Comparison of ENCODE assay signal across 15 cellular contexts in genomic region chrX:72182924-72183323, GRCh38. TPM values are rescaled to one million over a fixed set of nuclear protein-coding genes. Genes with fewer than 3 reads are reported as not detected.
DNase-seq lines count a peak whose midpoint lies in the region; ATAC-seq and TF ChIP-seq lines count a peak whose summit lies in the region.
"Had no signal": no experiment of that assay in that cellular context is flagged by ENCODE, and none has a peak within 500 bp of the region (broad histone marks: within the 10 kb centered on the region; RNA-seq: fewer than 3 reads in every experiment).

No MANE protein-coding gene starts in this region.

- peaks cover 7% of the 10 kb centered on the region for H3F3A ChIP-seq in neural progenitor cell (ENCODE audit: low read depth)

- H3K4me3 ChIP-seq in Caco-2 (ENCODE audit: low read depth, low read length) (peak overlapping the region; percentile 64), Karpas-422 (ENCODE audit: low read length) (peak overlapping the region; percentile 69; the same call in 1 of the 2 replicates), duodenal mucosa (ENCODE audit: low read depth in 1 of 2, low read length in 2 of 2) (peak overlapping the region; percentile 91 to 92), neural progenitor cell (peak overlapping the region; percentile 90)
- H3K4me3 ChIP-seq in naive thymus-derived CD4-positive, alpha-beta T cell (ENCODE audit: low read length) = no peak overlapping the region

- intact Hi-C loops in Caco-2 (cut with micrococcal nuclease; ENCODE audit: unreplicated experiment) = no loop called here
- intact Hi-C loops in naive thymus-derived CD4-positive, alpha-beta T cell (cut with micrococcal nuclease) = loop anchor here (5.0 to 10.0 kb wide), 4 partner anchors 51 to 92 kb away; partner anchors contain the start of genes ERCC6L (in 1 of the 2), RPS4X (in 1 of the 2) and RTL5 (in 1 of the 2)

- H3K4me1 ChIP-seq in Caco-2 = no peaks in the 10 kb centered on the region
- peaks cover 20% of the 10 kb centered on the region for H3K4me1 ChIP-seq in Karpas-422 (ENCODE audit: low read length)
- H3K4me1 ChIP-seq in duodenal mucosa (ENCODE audit: control insufficient read depth in 1 of 2, insufficient read depth in 2 of 2, low read length in 2 of 2) = peaks cover 10 to 13% of the 10 kb centered on the region in 2 donors
- H3K4me1 ChIP-seq in neural progenitor cell = peaks cover 4% of the 10 kb centered on the region
- H3K4me1 ChIP-seq in naive thymus-derived CD4-positive, alpha-beta T cell (ENCODE audit: control insufficient read depth in 2 of 2, insufficient read depth in 2 of 2, low read length in 2 of 2) = peaks cover 8 to 19% of the 10 kb centered on the region in 2 donors

- H3K36me3 Mint-ChIP-seq in Caco-2 (ENCODE audit: insufficient read depth, unreplicated experiment) (no peaks in the 10 kb centered on the region), neural progenitor cell (peaks cover 4% of the 10 kb centered on the region), endothelial cell (ENCODE audit: low read depth, unreplicated experiment) (no peaks in the 10 kb centered on the region), immature natural killer cell (peaks cover 0 to 3% (median 3%) of the 10 kb centered on the region in 3 donors)
- H3K36me3 Mint-ChIP-seq in naive thymus-derived CD4-positive, alpha-beta T cell = peaks cover 0 to 11% (median 4%) of the 10 kb centered on the region in 5 donors

- H3K79me2 ChIP-seq in Karpas-422 (ENCODE audit: low read length) = peaks cover 28% of the 10 kb centered on the region
- H3K79me2 ChIP-seq in neural progenitor cell (ENCODE audit: low read depth) = peaks cover 21% of the 10 kb centered on the region

- no TSS peak for BruUV-seq in Caco-2 (replicated peaks; lab: Mats Ljungman, UMichigan)

- peak overlapping the region; percentile 73 for H3K9ac ChIP-seq in Karpas-422 (ENCODE audit: low read length)
- no peak overlapping the region for H3K9ac ChIP-seq in duodenal mucosa (ENCODE audit: low read depth in 1 of 2, low read length in 2 of 2)
- no peak overlapping the region for H3K9ac ChIP-seq in neural progenitor cell

- CTCF ChIA-PET in Caco-2 (lab: Charles Lee) = no interaction called here
- CTCF ChIA-PET in naive thymus-derived CD4-positive, alpha-beta T cell (lab: Charles Lee) = no interaction called here

- H3K27me3 ChIP-seq in Caco-2 (replicated peaks; ENCODE audit: control insufficient read depth, insufficient read depth, low read length) (no peaks in the 10 kb centered on the region), Karpas-422 (ENCODE audit: low read length) (no peaks in the 10 kb centered on the region), duodenal mucosa (ENCODE audit: control insufficient read depth in 1 of 2, insufficient read depth in 2 of 2, low read length in 2 of 2) (no peaks in the 10 kb centered on the region), neural progenitor cell (no peaks in the 10 kb centered on the region)
- no peaks in the 10 kb centered on the region for H3K27me3 ChIP-seq in naive thymus-derived CD4-positive, alpha-beta T cell (ENCODE audit: control insufficient read depth in 2 of 2, insufficient read depth in 2 of 2, low read length in 2 of 2)
- H3K27me3 ChIP-seq: gastroesophageal sphincter, upper lobe of left lung had no signal

- no peaks in the 10 kb centered on the region for H3K9me2 ChIP-seq in Karpas-422 (replicated peaks; ENCODE audit: insufficient read depth, low read length)

- POLR2A ChIA-PET in Caco-2 (lab: Charles Lee) = no interaction called here
- POLR2A ChIA-PET in naive thymus-derived CD4-positive, alpha-beta T cell (lab: Charles Lee) = interaction anchor here (0.6 to 0.7 kb wide), 2 partner anchors 275 to 601 kb away, joined by 3 to 6 read pairs; no protein-coding TSS in a partner anchor

- H3K4me2 ChIP-seq in Karpas-422 (ENCODE audit: low read depth, low read length, poor library complexity, severe bottlenecking) (peak overlapping the region; percentile 77), neural progenitor cell (peak overlapping the region; percentile 81)

- no peak overlapping the region for H3K27ac Mint-ChIP-seq in Caco-2 (ENCODE audit: unreplicated experiment)
- no peak overlapping the region for H3K27ac Mint-ChIP-seq in neural progenitor cell
- H3K27ac Mint-ChIP-seq in naive thymus-derived CD4-positive, alpha-beta T cell = no peak overlapping the region
- H3K27ac Mint-ChIP-seq in endothelial cell (ENCODE audit: unreplicated experiment) = no peak overlapping the region
- no peak overlapping the region for H3K27ac Mint-ChIP-seq in immature natural killer cell
- H3K27ac Mint-ChIP-seq: activated naive CD4-positive, alpha-beta T cell treated with anti-CD3 and anti-CD28 coated beads for 36 hours had no signal

- no peak overlapping the region for H2AFZ ChIP-seq in Karpas-422 (ENCODE audit: low read length)
- no peak overlapping the region for H2AFZ ChIP-seq in neural progenitor cell (replicated peaks)

- no peak overlapping the region for H3K4me3 Mint-ChIP-seq in Caco-2 (ENCODE audit: unreplicated experiment)
- H3K4me3 Mint-ChIP-seq in neural progenitor cell = no peak overlapping the region
- no peak overlapping the region for H3K4me3 Mint-ChIP-seq in naive thymus-derived CD4-positive, alpha-beta T cell
- H3K4me3 Mint-ChIP-seq in endothelial cell (ENCODE audit: unreplicated experiment) = no peak overlapping the region
- no peak overlapping the region for H3K4me3 Mint-ChIP-seq in immature natural killer cell
- H3K4me3 Mint-ChIP-seq: activated naive CD4-positive, alpha-beta T cell treated with anti-CD3 and anti-CD28 coated beads for 36 hours had no signal

- H4K20me1 ChIP-seq in Karpas-422 (ENCODE audit: insufficient read depth, low read depth, low read length) (no peaks in the 10 kb centered on the region), neural progenitor cell (ENCODE audit: low read depth) (no peaks in the 10 kb centered on the region)

- H3K27me3 Mint-ChIP-seq in Caco-2 (ENCODE audit: insufficient read depth, unreplicated experiment) = no peaks in the 10 kb centered on the region
- no peaks in the 10 kb centered on the region for H3K27me3 Mint-ChIP-seq in neural progenitor cell (ENCODE audit: insufficient read depth, low read depth)
- no peaks in the 10 kb centered on the region for H3K27me3 Mint-ChIP-seq in naive thymus-derived CD4-positive, alpha-beta T cell
- H3K27me3 Mint-ChIP-seq in endothelial cell (ENCODE audit: unreplicated experiment) = no peaks in the 10 kb centered on the region
- peaks cover 0 to 2% (median 2%) of the 10 kb centered on the region in 3 donors for H3K27me3 Mint-ChIP-seq in immature natural killer cell (ENCODE audit: low read depth in 3 of 3)

- no peaks in the 10 kb centered on the region for H3K9me3 Mint-ChIP-seq in Caco-2 (ENCODE audit: unreplicated experiment)
- peaks cover 6% of the 10 kb centered on the region for H3K9me3 Mint-ChIP-seq in neural progenitor cell
- no peaks in the 10 kb centered on the region for H3K9me3 Mint-ChIP-seq in naive thymus-derived CD4-positive, alpha-beta T cell
- no peaks in the 10 kb centered on the region for H3K9me3 Mint-ChIP-seq in endothelial cell (ENCODE audit: unreplicated experiment)
- no peaks in the 10 kb centered on the region for H3K9me3 Mint-ChIP-seq in immature natural killer cell
- H3K9me3 Mint-ChIP-seq: activated naive CD4-positive, alpha-beta T cell treated with anti-CD3 and anti-CD28 coated beads for 36 hours had no signal

- no peaks in the 10 kb centered on the region for H3K36me3 ChIP-seq in Caco-2 (ENCODE audit: control insufficient read depth, insufficient read depth, low read length)
- no peaks in the 10 kb centered on the region; the same call in 1 of the 2 replicates for H3K36me3 ChIP-seq in Karpas-422 (ENCODE audit: insufficient read depth, low read length)
- H3K36me3 ChIP-seq in duodenal mucosa (ENCODE audit: control insufficient read depth in 1 of 2, insufficient read depth in 2 of 2, low read length in 2 of 2) = no peaks in the 10 kb centered on the region
- no peaks in the 10 kb centered on the region for H3K36me3 ChIP-seq in neural progenitor cell
- H3K36me3 ChIP-seq in naive thymus-derived CD4-positive, alpha-beta T cell (ENCODE audit: control insufficient read depth in 2 of 3, insufficient read depth in 3 of 3, low read length in 3 of 3) = no peaks in the 10 kb centered on the region

- no peak for ATAC-seq in naive thymus-derived CD4-positive, alpha-beta T cell
- ATAC-seq in HG03354 (IDR thresholded peaks at IDR 0.05; ENCODE audit: poor library complexity, severe bottlenecking, unreplicated experiment) = no peak
- ATAC-seq: gastroesophageal sphincter had no signal

- no peaks in the 10 kb centered on the region for H3K4me1 Mint-ChIP-seq in Caco-2 (ENCODE audit: low read depth, unreplicated experiment)
- peaks cover 5% of the 10 kb centered on the region for H3K4me1 Mint-ChIP-seq in neural progenitor cell
- peaks cover 4 to 28% (median 16%) of the 10 kb centered on the region in 7 donors for H3K4me1 Mint-ChIP-seq in naive thymus-derived CD4-positive, alpha-beta T cell
- H3K4me1 Mint-ChIP-seq in endothelial cell (ENCODE audit: unreplicated experiment) = no peaks in the 10 kb centered on the region
- peaks cover 6 to 10% of the 10 kb centered on the region in 2 donors for H3K4me1 Mint-ChIP-seq in immature natural killer cell

- DNase-seq in Caco-2 (no peak), Karpas-422 (no peak), neural progenitor cell (ENCODE audit: low spot score) (no peak), endothelial cell (ENCODE audit: low spot score) (no peak), immature natural killer cell (no peak)
- DNase-seq in naive thymus-derived CD4-positive, alpha-beta T cell = no peak
- DNase-seq: activated naive CD4-positive, alpha-beta T cell treated with anti-CD3 and anti-CD28 coated beads for 36 hours; effector CD4-positive, alpha-beta T cell; NCI-H2081 treated with DMSO at 0.1 percent for 48 hours; NCI-H774; stimulated activated CD8-positive, alpha-beta memory T cell treated with anti-CD3 and anti-CD28 coated beads, Interleukin-4, amount 100 ng/mL, for 48 hours; upper lobe of left lung had no signal

- TF ChIP-seq CTCF in Caco-2 (IDR thresholded peaks at IDR 0.05; ENCODE audit: insufficient read depth in 1 of 2, low read depth in 1 of 2, low read length in 1 of 2, severe bottlenecking in 1 of 2, unreplicated experiment in 1 of 2) = no peak
- TF ChIP-seq CTCF in neural progenitor cell (IDR thresholded peaks at IDR 0.05) = no peak
- TF ChIP-seq CTCF in endothelial cell (IDR thresholded peaks at IDR 0.05; ENCODE audit: unreplicated experiment) = no peak

- H3K27ac ChIP-seq in Karpas-422 (ENCODE audit: low read length) (no peak overlapping the region), duodenal mucosa (ENCODE audit: low read depth, low read length) (no peak overlapping the region), neural progenitor cell (no peak overlapping the region)
- H3K27ac ChIP-seq in naive thymus-derived CD4-positive, alpha-beta T cell (ENCODE audit: low read depth, low read length) = no peak overlapping the region

- no peaks in the 10 kb centered on the region for H3K9me3 ChIP-seq in Caco-2
- no peaks in the 10 kb centered on the region for H3K9me3 ChIP-seq in Karpas-422 (ENCODE audit: low read length)
- no peaks in the 10 kb centered on the region for H3K9me3 ChIP-seq in duodenal mucosa (ENCODE audit: control insufficient read depth in 1 of 2, low read length in 2 of 2)
- H3K9me3 ChIP-seq in neural progenitor cell (ENCODE audit: low read depth) = no peaks in the 10 kb centered on the region
- no peaks in the 10 kb centered on the region for H3K9me3 ChIP-seq in naive thymus-derived CD4-positive, alpha-beta T cell (ENCODE audit: control insufficient read depth in 2 of 3, low read length in 3 of 3)
- H3K9me3 ChIP-seq: gastroesophageal sphincter, upper lobe of left lung had no signal

RNA-seq across cellular contexts. Expression of gene PIN4, which starts 1.4 kb away (rescaled TPM):
- 11.7 and 12.2 TPM in 2 replicates for total RNA-seq in Caco-2 (2022)
- 10.5 and 28.4 TPM in 2 replicates for total RNA-seq in Karpas-422 (2014; rRNA removed; shearing (Covaris generic); ENCODE audit: low replicate concordance)
- total RNA-seq in neural progenitor cell (ENCODE audit: low replicate concordance) = 21.6 and 21.7 TPM in 2 replicates
- 10 to 100 TPM in 2 of 5 experiments, 1 to 10 TPM in 3; 2.0 to 13.6 (median 9.5) TPM for total RNA-seq in naive thymus-derived CD4-positive, alpha-beta T cell
- polyA plus RNA-seq in naive thymus-derived CD4-positive, alpha-beta T cell = 10 to 100 TPM; 16.6 to 30.9 TPM
- total RNA-seq in endothelial cell (ENCODE audit: unreplicated experiment) = 9.3 TPM
- 10 to 100 TPM; 33.2 to 46.4 (median 33.3) TPM for polyA plus RNA-seq in immature natural killer cell

RNA-seq across cellular contexts. Expression of gene RTL5, which starts 51.2 kb away (rescaled TPM):
- 2.2 and 2.5 TPM in 2 replicates for total RNA-seq in Caco-2 (2022)
- 0.07 TPM in 1 of 2 replicates, not detected in the other for total RNA-seq in Karpas-422 (2014; rRNA removed; shearing (Covaris generic); ENCODE audit: low replicate concordance)
- total RNA-seq in neural progenitor cell (ENCODE audit: low replicate concordance) = 1.0 and 1.9 TPM in 2 replicates
- 1 to 10 TPM in 1 of 5 experiments, under 1 TPM in 4; 0.08 to 2.1 (median 0.19) TPM for total RNA-seq in naive thymus-derived CD4-positive, alpha-beta T cell
- not detected for polyA plus RNA-seq in naive thymus-derived CD4-positive, alpha-beta T cell
- 8.5 TPM for total RNA-seq in endothelial cell (ENCODE audit: unreplicated experiment)
- under 1 TPM; 0.10 to 0.19 (median 0.16) TPM for polyA plus RNA-seq in immature natural killer cell

RNA-seq across cellular contexts. Expression of gene ERCC6L, which starts 55.9 kb away (rescaled TPM):
- total RNA-seq in Caco-2 (2022) (9.7 and 10.2 TPM in 2 replicates), neural progenitor cell (ENCODE audit: low replicate concordance) (22.7 and 34.5 TPM in 2 replicates), endothelial cell (ENCODE audit: unreplicated experiment) (1.7 TPM)
- 3.0 and 5.9 TPM in 2 replicates for total RNA-seq in Karpas-422 (2014; rRNA removed; shearing (Covaris generic); ENCODE audit: low replicate concordance)
- 1 to 10 TPM in 1 of 5 experiments, under 1 TPM in 4; 0.11 to 6.6 (median 0.16) TPM for total RNA-seq in naive thymus-derived CD4-positive, alpha-beta T cell
- under 1 TPM; 0.49 to 0.58 TPM for polyA plus RNA-seq in naive thymus-derived CD4-positive, alpha-beta T cell
- polyA plus RNA-seq in immature natural killer cell = under 1 TPM; 0.21 to 0.68 (median 0.38) TPM
